ENCODE assay signal across 1 cellular context in genomic region chr20:35615667-35616464, GRCh38.
TF ChIP-seq lines count a peak whose summit lies in the region.

Gene SPAG4 (plus strand): TSS chr20:35615829. CDS start chr20:35616004, 175 bp downstream.

TF ChIP-seq in H1, 55 proteins besides CTCF, POLR2A, EP300 and RAD21:
- TF ChIP-seq SP2 (IDR thresholded peaks at IDR 0.05; ENCODE audit: low read length) (no peak), JUND (IDR thresholded peaks at IDR 0.05; ENCODE audit: low read length) (no peak; the same call in 1 of the 2 replicates), CEBPB (IDR thresholded peaks at IDR 0.05; ENCODE audit: low read depth, low read length) (no peak), BRCA1 (IDR thresholded peaks at IDR 0.05; ENCODE audit: low read depth, low read length) (peak; percentile 38; the same call in 1 of the 2 replicates), E2F6 (IDR thresholded peaks at IDR 0.05) (peak; percentile 97), SUZ12 (IDR thresholded peaks at IDR 0.05; ENCODE audit: low read length) (no peak), ASH2L (IDR thresholded peaks at IDR 0.05; ENCODE audit: low read length) (peak; percentile 90), BACH1 (IDR thresholded peaks at IDR 0.05; ENCODE audit: low read length) (no peak), POU5F1 (IDR thresholded peaks at IDR 0.05; ENCODE audit: low read depth, low read length) (no peak), KDM5A (IDR thresholded peaks at IDR 0.05; ENCODE audit: low read length) (no peak), SIN3A (conservative IDR thresholded peaks at IDR 0.05 in 1 of 2, IDR thresholded peaks at IDR 0.05 in 1 of 2; ENCODE audit: low read depth in 1 of 2, low read length in 2 of 2) (peak in 1 of 2 experiments; percentile 56; a peak in 1 of 4 replicates), TBP (IDR thresholded peaks at IDR 0.05; ENCODE audit: low read depth, low read length) (peak; percentile 43), CHD1 (IDR thresholded peaks at IDR 0.05; ENCODE audit: low read depth, low read length) (no peak), TEAD4 (IDR thresholded peaks at IDR 0.05; ENCODE audit: low read depth, low read length) (no peak), GTF2F1 (IDR thresholded peaks at IDR 0.05; ENCODE audit: borderline replicate concordance, low read depth, low read length) (no peak), CTBP2 (IDR thresholded peaks at IDR 0.05; ENCODE audit: borderline replicate concordance, insufficient read depth, insufficient read length, low read length) (peak; percentile 48), ZNF274 (IDR thresholded peaks at IDR 0.05; ENCODE audit: borderline replicate concordance, extremely low read depth, low read length) (no peak), CREB1 (IDR thresholded peaks at IDR 0.05) (peak; percentile 99), SAP30 (IDR thresholded peaks at IDR 0.05; ENCODE audit: insufficient read depth, insufficient replicate concordance, low read length) (no peak), USF2 (IDR thresholded peaks at IDR 0.05; ENCODE audit: low read length) (no peak), ATF3 (IDR thresholded peaks at IDR 0.05; ENCODE audit: insufficient read depth, low read depth, low read length) (no peak), TCF12 (IDR thresholded peaks at IDR 0.05; ENCODE audit: low read depth, low read length) (no peak), MAFK (IDR thresholded peaks at IDR 0.05; ENCODE audit: low read depth, low read length) (no peak), SIRT6 (IDR thresholded peaks at IDR 0.05; ENCODE audit: low read length) (no peak), RXRA (IDR thresholded peaks at IDR 0.05; ENCODE audit: insufficient read depth, low read depth, low read length) (no peak), SP1 (IDR thresholded peaks at IDR 0.05; ENCODE audit: low read depth, low read length) (no peak), NANOG (IDR thresholded peaks at IDR 0.05; ENCODE audit: insufficient read depth, low read depth, low read length, poor library complexity, severe bottlenecking) (no peak), TAF1 (IDR thresholded peaks at IDR 0.05; ENCODE audit: low read depth, low read length) (peak; percentile 69), CBX5 (IDR thresholded peaks at IDR 0.05; ENCODE audit: low read depth, low read length) (no peak), MAX (IDR thresholded peaks at IDR 0.05) (peak; percentile 91), NRF1 (IDR thresholded peaks at IDR 0.05; ENCODE audit: low read depth, low read length) (no peak), SRF (IDR thresholded peaks at IDR 0.05; ENCODE audit: low read depth, low read length) (no peak), TAF7 (optimal IDR thresholded peaks at IDR 0.05; ENCODE audit: borderline replicate concordance, low read depth, low read length) (no peak), EGR1 (IDR thresholded peaks at IDR 0.05; ENCODE audit: borderline replicate concordance, low read depth, low read length) (no peak), PHF8 (conservative IDR thresholded peaks at IDR 0.05; ENCODE audit: low read depth, low read length) (peak; percentile 80), RFX5 (IDR thresholded peaks at IDR 0.05; ENCODE audit: borderline replicate concordance, low read depth, low read length) (no peak), EZH2 (IDR thresholded peaks at IDR 0.05; ENCODE audit: low read depth, low read length, severe bottlenecking) (no peak), HDAC6 (IDR thresholded peaks at IDR 0.05; ENCODE audit: low read depth, low read length) (no peak), FOSL1 (IDR thresholded peaks at IDR 0.05; ENCODE audit: insufficient read depth, low read depth, low read length) (no peak), CHD7 (IDR thresholded peaks at IDR 0.05; ENCODE audit: insufficient replicate concordance, low read length) (no peak), BCL11A (IDR thresholded peaks at IDR 0.05; ENCODE audit: low read depth in 2 of 2, low read length in 2 of 2) (no peak), POLR2AphosphoS5 (IDR thresholded peaks at IDR 0.05; ENCODE audit: low read depth, low read length) (no peak), KDM1A (IDR thresholded peaks at IDR 0.05; ENCODE audit: borderline replicate concordance, low read length) (peak; percentile 81; the same call in 1 of the 2 replicates), GABPA (IDR thresholded peaks at IDR 0.05; ENCODE audit: borderline replicate concordance, insufficient read depth, low read length) (no peak), CBX8 (IDR thresholded peaks at IDR 0.05; ENCODE audit: borderline replicate concordance, low read depth, low read length) (no peak), SP4 (IDR thresholded peaks at IDR 0.05; ENCODE audit: low read length) (no peak; the same call in 1 of the 2 replicates), RBBP5 (IDR thresholded peaks at IDR 0.05; ENCODE audit: borderline replicate concordance, low read depth, low read length) (peak; percentile 98; the same call in 1 of the 2 replicates), KDM4A (IDR thresholded peaks at IDR 0.05; ENCODE audit: low read depth, low read length, severe bottlenecking) (peak; percentile 84), RNF2 (IDR thresholded peaks at IDR 0.05; ENCODE audit: borderline replicate concordance, low read depth, low read length, missing control alignments, poor library complexity, severe bottlenecking) (no peak), CHD2 (IDR thresholded peaks at IDR 0.05; ENCODE audit: low read length) (0 out of 2 replicates have a peak, but pooled peaks have one; percentile 7), YY1 (IDR thresholded peaks at IDR 0.05; ENCODE audit: low read depth, low read length) (no peak), HDAC2 (IDR thresholded peaks at IDR 0.05; ENCODE audit: borderline replicate concordance in 1 of 2, low read depth in 2 of 2, low read length in 2 of 2) (no peak), ATF2 (IDR thresholded peaks at IDR 0.05; ENCODE audit: low read length) (peak; percentile 84), JUN (IDR thresholded peaks at IDR 0.05; ENCODE audit: low read depth, low read length) (no peak), SIX5 (IDR thresholded peaks at IDR 0.05; ENCODE audit: low read depth, low read length) (no peak)
